8 cellular contexts compared by ENCODE assay signal in the genomic region with DNA sequence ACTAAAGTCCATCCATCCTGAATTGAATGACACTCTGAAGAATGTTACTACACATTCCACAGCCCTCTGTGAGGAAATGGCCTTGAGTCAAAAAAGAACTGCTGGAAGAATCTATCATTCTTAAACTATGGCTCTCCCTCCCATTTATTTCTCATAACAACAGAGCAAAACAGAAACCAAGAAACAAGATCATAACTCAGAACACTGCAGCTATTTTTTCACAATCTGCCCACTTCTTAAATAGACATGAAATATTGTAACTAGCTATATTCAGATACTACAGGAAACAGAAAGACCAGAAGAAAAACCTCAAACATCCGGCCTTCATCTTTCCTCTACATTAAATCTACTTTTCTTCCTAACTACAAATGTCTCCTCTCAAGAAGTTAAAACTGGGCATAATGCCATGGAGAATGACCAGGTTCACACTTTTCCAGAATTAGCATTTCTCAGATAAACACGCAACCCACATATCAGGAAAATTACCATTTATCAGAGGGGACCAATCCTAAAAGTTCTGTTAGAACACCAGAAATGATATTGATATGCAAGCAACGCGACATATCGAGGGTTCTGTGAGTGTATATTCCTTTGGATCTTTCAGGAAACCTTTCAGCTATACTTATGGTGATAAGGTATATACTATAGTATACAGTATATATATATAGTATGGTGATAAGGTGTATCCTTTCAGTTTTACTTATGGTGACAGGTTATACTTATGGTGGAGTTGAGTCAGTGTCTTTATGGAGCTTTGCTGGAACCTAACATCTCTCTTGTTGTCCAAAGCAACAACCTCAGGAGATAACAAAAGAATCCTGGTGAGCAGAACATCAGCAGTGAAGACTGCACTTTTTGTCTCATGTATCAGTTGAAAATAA.
DNase-seq lines count a peak whose midpoint lies in the region; ATAC-seq, FAIRE-seq and TF ChIP-seq lines count a peak whose summit lies in the region.

No MANE protein-coding gene starts in this region.

- H3K27ac Mint-ChIP-seq in mesothelial cell of epicardium, result peak overlapping the region; percentile 96

- H3K36me3 ChIP-seq in DND-41 (ENCODE audit: insufficient read depth, low read length), result no peaks in the 10 kb centered on the region; the same call in 1 of the 2 replicates
- no peaks in the 10 kb centered on the region for H3K36me3 ChIP-seq in ascending aorta

- H2AFZ ChIP-seq in DND-41 (ENCODE audit: low read depth, low read length), result no peak overlapping the region

- no peaks in the 10 kb centered on the region for H4K20me1 ChIP-seq in DND-41 (ENCODE audit: insufficient read depth, low read length)

- H3K9ac ChIP-seq in DND-41 (ENCODE audit: low read depth, low read length), result no peak overlapping the region; the same call in none of the 2 replicates

- H3K4me3 Mint-ChIP-seq in mesothelial cell of epicardium, result no peak overlapping the region

- no peak for TF ChIP-seq CTCF in DND-41 (IDR thresholded peaks at IDR 0.05; ENCODE audit: borderline replicate concordance, extremely low read depth, low read length, poor library complexity, severe bottlenecking)
- TF ChIP-seq CTCF in ascending aorta (IDR thresholded peaks at IDR 0.05), result no peak
- no peak for TF ChIP-seq CTCF in mesothelial cell of epicardium (IDR thresholded peaks at IDR 0.05; ENCODE audit: unreplicated experiment)

- peak; percentile 16 for FAIRE-seq in HTR-8/SVneo (lab: Jason Lieb, UNC)

- H3K9me3 ChIP-seq in DND-41 (ENCODE audit: insufficient read depth, low read length, severe bottlenecking), result no peaks in the 10 kb centered on the region
- H3K9me3 ChIP-seq in ascending aorta, result peaks cover 0 to 4% of the 10 kb centered on the region in 2 donors

- H3K27ac ChIP-seq in DND-41 (ENCODE audit: low read length) (peak overlapping the region; percentile 43), ascending aorta (peak overlapping the region; percentile 88 to 89)

- H3K79me2 ChIP-seq in DND-41 (ENCODE audit: insufficient read depth, low read length), result peaks cover 9% of the 10 kb centered on the region

- H3K4me2 ChIP-seq in DND-41 (ENCODE audit: insufficient read depth, low read length), result peak overlapping the region; percentile 30; the same call in 1 of the 2 replicates

- no peaks in the 10 kb centered on the region for H3K27me3 Mint-ChIP-seq in mesothelial cell of epicardium (ENCODE audit: low read depth)

- no peaks in the 10 kb centered on the region for H3K9me3 Mint-ChIP-seq in mesothelial cell of epicardium

- H3K4me3 ChIP-seq in DND-41 (ENCODE audit: low read depth in 1 of 2, low read length in 2 of 2) (no peak overlapping the region), ascending aorta (peak overlapping the region in 1 of 2 donors; percentile 16)

- DNase-seq in DND-41, result no peak
- DNase-seq in HTR-8/SVneo (ENCODE audit: insufficient read length, low spot score), result peak; percentile 44
- no peak for DNase-seq in ascending aorta (ENCODE audit: low spot score in 2 of 2)
- no peak for DNase-seq in mesothelial cell of epicardium (ENCODE audit: low spot score in 2 of 2, unreplicated experiment in 2 of 2)
- DNase-seq in NCI-H2107 (lab: John Stamatoyannopoulos, UW), result no peak
- no peak for DNase-seq in NCI-H524 treated with DMSO at 0.1 percent for 48 hours (lab: John Stamatoyannopoulos, UW)
- no peak for DNase-seq in NCI-H82 treated with DMSO at 0.1 percent for 48 hours (lab: John Stamatoyannopoulos, UW; ENCODE audit: unreplicated experiment)

- H3K27me3 ChIP-seq in DND-41 (ENCODE audit: insufficient read depth, low read length, poor library complexity) (no peaks in the 10 kb centered on the region), ascending aorta (no peaks in the 10 kb centered on the region)

- peaks cover 33% of the 10 kb centered on the region for H3K4me1 Mint-ChIP-seq in mesothelial cell of epicardium

- intact Hi-C loops in ascending aorta (cut with DNase I), result loop anchor here (5.0 kb wide), 6 partner anchors 172 to 1617 kb away; partner anchors contain the start of genes CENPU, DCTD and ING2

- ATAC-seq in DND-41 (ENCODE audit: insufficient read depth, low read depth), result peak; percentile 49
- peak; percentile 38 for ATAC-seq in GM21367 (IDR thresholded peaks at IDR 0.05; ENCODE audit: unreplicated experiment)

- no peaks in the 10 kb centered on the region for H3K36me3 Mint-ChIP-seq in mesothelial cell of epicardium

- H3K4me1 ChIP-seq in DND-41 (ENCODE audit: insufficient read depth, low read length) (peaks cover 40% of the 10 kb centered on the region), ascending aorta (peaks cover 2 to 20% of the 10 kb centered on the region in 2 donors)
